Comparison of ENCODE assay signal across 24 cellular contexts in the genomic region with DNA sequence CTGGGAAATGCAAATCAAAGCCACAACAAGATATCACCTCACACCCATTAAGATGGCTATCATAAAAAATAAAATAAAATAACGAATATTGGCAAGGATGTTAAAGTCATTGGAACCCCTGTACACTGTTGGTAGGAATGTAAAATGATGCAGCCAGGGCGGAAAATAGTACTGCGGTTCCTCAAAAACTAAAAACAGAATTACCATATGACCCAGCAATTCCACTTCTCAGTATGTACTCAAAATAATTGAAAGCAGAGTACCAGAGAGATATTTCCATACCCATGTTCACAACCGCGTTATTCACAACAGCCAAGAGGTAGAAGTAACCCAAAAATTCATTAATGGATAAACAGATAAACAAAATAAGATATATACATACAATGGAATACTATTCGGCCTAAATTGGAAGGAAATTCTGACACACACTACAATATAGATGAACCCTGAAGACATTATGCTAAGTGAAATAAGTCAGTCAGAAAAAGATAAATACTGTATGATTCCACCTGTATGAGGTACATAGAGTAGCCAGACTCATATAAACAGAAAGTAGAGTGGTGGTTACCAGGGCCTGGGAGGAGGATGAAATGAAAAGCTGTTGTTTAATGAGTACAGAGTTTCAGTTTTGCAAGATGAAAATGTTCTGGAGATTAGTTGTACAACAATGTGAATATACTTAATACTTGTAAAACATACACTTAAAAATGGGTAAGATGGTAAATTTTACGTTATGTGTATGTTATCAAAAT.
DNase-seq lines count a peak whose midpoint lies in the region; ATAC-seq, FAIRE-seq and TF ChIP-seq lines count a peak whose summit lies in the region.
"Had no signal": no experiment of that assay in that cellular context is flagged by ENCODE, and none has a peak within 500 bp of the region (broad histone marks: within the 10 kb centered on the region; RNA-seq: fewer than 3 reads in every experiment).

No MANE protein-coding gene starts in this region.

- DNase-seq in activated naive CD4-positive, alpha-beta T cell treated with anti-CD3 and anti-CD28 coated beads, Interleukin-2, amount 50 U/mL, for 72 hours (ENCODE audit: low spot score in 2 of 2), result no peak
- no peak for DNase-seq in activated naive CD4-positive, alpha-beta T cell treated with anti-CD3 and anti-CD28 coated beads for 36 hours
- peak; percentile 52 for DNase-seq in MM.1S
- DNase-seq in small intestine, result no peak
- DNase-seq in mesothelial cell of epicardium (ENCODE audit: low spot score in 2 of 2, unreplicated experiment in 2 of 2), result no peak
- DNase-seq in left cardiac atrium, result no peak
- no peak for DNase-seq in LoVo (ENCODE audit: low spot score)
- DNase-seq: activated CD4-positive, alpha-beta T cell treated with anti-CD3 and anti-CD28 coated beads for 48 hours; amygdala; cortex of kidney; EL; endodermal cell; esophagus squamous epithelium; lower lobe of right lung; NCI-H1105; NCI-H2029; NCI-H2227 treated with DMSO at 0.1 percent for 48 hours; psoas muscle; stimulated activated CD4-positive, alpha-beta T cell treated with anti-CD3 and anti-CD28 coated beads, Interleukin-1b, Interleukin-23, amount 100 ng/mL, for 48 hours; stimulated activated naive CD4-positive, alpha-beta T cell treated with Interleukin-2 at 50 U/mL for 16 hours; tibial artery had no signal

- H3K9me3 Mint-ChIP-seq in activated naive CD4-positive, alpha-beta T cell treated with anti-CD3 and anti-CD28 coated beads, Interleukin-2, amount 50 U/mL, for 72 hours, result no peaks in the 10 kb centered on the region
- H3K9me3 Mint-ChIP-seq in activated naive CD4-positive, alpha-beta T cell treated with anti-CD3 and anti-CD28 coated beads for 36 hours, result no peaks in the 10 kb centered on the region
- H3K9me3 Mint-ChIP-seq in mesothelial cell of epicardium, result no peaks in the 10 kb centered on the region
- H3K9me3 Mint-ChIP-seq: endodermal cell had no signal

- no peak overlapping the region for H3K9ac ChIP-seq in MM.1S (ENCODE audit: low read length)

- peak; percentile 47 to 99 for ATAC-seq in activated naive CD4-positive, alpha-beta T cell treated with anti-CD3 and anti-CD28 coated beads, Interleukin-2, amount 50 U/mL, for 72 hours
- ATAC-seq in GM19455 (IDR thresholded peaks at IDR 0.05; ENCODE audit: unreplicated experiment) (peak; percentile 68), left cardiac atrium (no peak)
- ATAC-seq: lower lobe of right lung, psoas muscle had no signal

- H3K4me3 Mint-ChIP-seq in activated naive CD4-positive, alpha-beta T cell treated with anti-CD3 and anti-CD28 coated beads for 36 hours, result no peak overlapping the region
- no peak overlapping the region for H3K4me3 Mint-ChIP-seq in mesothelial cell of epicardium
- H3K4me3 Mint-ChIP-seq: endodermal cell had no signal

- no peaks in the 10 kb centered on the region for H3K36me3 ChIP-seq in MM.1S (replicated peaks; ENCODE audit: insufficient read depth, low read length)
- no peaks in the 10 kb centered on the region for H3K36me3 ChIP-seq in small intestine (ENCODE audit: control insufficient read depth in 2 of 2, insufficient read depth in 2 of 2, low read length in 2 of 2)
- H3K36me3 ChIP-seq: lower lobe of right lung, neutrophil had no signal

- H3K36me3 Mint-ChIP-seq in activated naive CD4-positive, alpha-beta T cell treated with anti-CD3 and anti-CD28 coated beads, Interleukin-2, amount 50 U/mL, for 72 hours, result peaks cover 4 to 6% of the 10 kb centered on the region in 2 donors
- peaks cover 7% of the 10 kb centered on the region for H3K36me3 Mint-ChIP-seq in activated naive CD4-positive, alpha-beta T cell treated with anti-CD3 and anti-CD28 coated beads for 36 hours (ENCODE audit: low read depth)
- peaks cover 9% of the 10 kb centered on the region for H3K36me3 Mint-ChIP-seq in mesothelial cell of epicardium

- H3K79me2 ChIP-seq in MM.1S (ENCODE audit: low read length), result no peaks in the 10 kb centered on the region

- H3K27ac ChIP-seq in MM.1S (ENCODE audit: low read length) (peak overlapping the region; percentile 25; the same call in 1 of the 2 replicates), small intestine (ENCODE audit: low read depth in 1 of 2, low read length in 1 of 2) (no peak overlapping the region)
- H3K27ac ChIP-seq: esophagus squamous epithelium, lower lobe of right lung, neutrophil, psoas muscle, tibial artery had no signal

- intact Hi-C loops in activated naive CD4-positive, alpha-beta T cell treated with anti-CD3 and anti-CD28 coated beads for 36 hours (cut with micrococcal nuclease), result no loop called here
- intact Hi-C loops in left cardiac atrium (cut with DNase I), result no loop called here

- peak overlapping the region in 1 of 2 donors; percentile 66 for H3K27ac Mint-ChIP-seq in activated naive CD4-positive, alpha-beta T cell treated with anti-CD3 and anti-CD28 coated beads, Interleukin-2, amount 50 U/mL, for 72 hours
- no peak overlapping the region for H3K27ac Mint-ChIP-seq in activated naive CD4-positive, alpha-beta T cell treated with anti-CD3 and anti-CD28 coated beads for 36 hours
- H3K27ac Mint-ChIP-seq in mesothelial cell of epicardium, result no peak overlapping the region
- H3K27ac Mint-ChIP-seq: endodermal cell had no signal

- H2AFZ ChIP-seq in MM.1S (ENCODE audit: low read length), result no peak overlapping the region

- H3F3A ChIP-seq in MM.1S (ENCODE audit: insufficient read depth, low read length), result peaks cover 6% of the 10 kb centered on the region; the same call in 1 of the 2 replicates

- H3K27me3 ChIP-seq in MM.1S (replicated peaks; ENCODE audit: insufficient read depth, low read length), result no peaks in the 10 kb centered on the region
- no peaks in the 10 kb centered on the region for H3K27me3 ChIP-seq in small intestine (ENCODE audit: control insufficient read depth in 2 of 2, insufficient read depth in 2 of 2, low read length in 2 of 2)
- H3K27me3 ChIP-seq: esophagus squamous epithelium, neutrophil, tibial artery had no signal

- no peaks in the 10 kb centered on the region for H3K9me2 ChIP-seq in MM.1S (replicated peaks; ENCODE audit: insufficient read depth, low read length)

- peaks cover 7% of the 10 kb centered on the region for H3K4me1 Mint-ChIP-seq in activated naive CD4-positive, alpha-beta T cell treated with anti-CD3 and anti-CD28 coated beads for 36 hours (ENCODE audit: low read depth)
- peaks cover 4% of the 10 kb centered on the region for H3K4me1 Mint-ChIP-seq in mesothelial cell of epicardium
- H3K4me1 Mint-ChIP-seq: endodermal cell had no signal

- H3K4me3 ChIP-seq in MM.1S (ENCODE audit: low read length), result no peak overlapping the region
- H3K4me3 ChIP-seq in small intestine (ENCODE audit: low read depth in 1 of 2, low read length in 2 of 2), result no peak overlapping the region
- H3K4me3 ChIP-seq: esophagus squamous epithelium, lower lobe of right lung, psoas muscle, tibial artery had no signal

- TF ChIP-seq CTCF in MM.1S (IDR thresholded peaks at IDR 0.05; ENCODE audit: low read length) (no peak), mesothelial cell of epicardium (IDR thresholded peaks at IDR 0.05; ENCODE audit: unreplicated experiment) (no peak)

- peaks cover 8% of the 10 kb centered on the region for H3K4me1 ChIP-seq in MM.1S (ENCODE audit: low read length)
- no peaks in the 10 kb centered on the region for H3K4me1 ChIP-seq in small intestine (ENCODE audit: control insufficient read depth in 2 of 2, insufficient read depth in 1 of 2, low read depth in 1 of 2, low read length in 1 of 2)
- H3K4me1 ChIP-seq: esophagus squamous epithelium, lower lobe of right lung, psoas muscle, tibial artery had no signal

- CTCF ChIA-PET in activated naive CD4-positive, alpha-beta T cell treated with anti-CD3 and anti-CD28 coated beads for 36 hours (lab: Charles Lee), result interaction anchor here (0.6 to 1.3 kb wide), 4 partner anchors 24 to 1662 kb away, joined by 3 to 5 read pairs (median 3); no protein-coding TSS in a partner anchor

- no peaks in the 10 kb centered on the region for H3K9me3 ChIP-seq in MM.1S (replicated peaks; ENCODE audit: insufficient read depth, low read length)
- H3K9me3 ChIP-seq in small intestine (ENCODE audit: control insufficient read depth, low read depth), result no peaks in the 10 kb centered on the region
- H3K9me3 ChIP-seq: esophagus squamous epithelium, lower lobe of right lung, neutrophil, psoas muscle, tibial artery had no signal

- no peaks in the 10 kb centered on the region for H3K27me3 Mint-ChIP-seq in activated naive CD4-positive, alpha-beta T cell treated with anti-CD3 and anti-CD28 coated beads for 36 hours (ENCODE audit: low read depth)
- H3K27me3 Mint-ChIP-seq in mesothelial cell of epicardium (ENCODE audit: low read depth), result no peaks in the 10 kb centered on the region

- 82 to 89% (median 89%) methylated on average over 7 of the region's 7 CpGs for WGBS in small intestine, 3 donors

- H3K4me2 ChIP-seq in MM.1S (ENCODE audit: low read depth, low read length), result 0 out of 2 replicates have a peak overlapping the region, but pooled peaks have one; percentile 6

- FAIRE-seq in small intestine (lab: Jason Lieb, UNC), result peak; percentile 44
- FAIRE-seq: keratinocyte had no signal

- no peaks in the 10 kb centered on the region for H4K20me1 ChIP-seq in MM.1S (ENCODE audit: insufficient read depth, low read length)

Comparison
In these comparisons a context has a peak if more than half of its experiments do, and no peak if none do; other contexts are left out.
1. ATAC-seq: peak in activated naive CD4-positive, alpha-beta T cell treated with anti-CD3 and anti-CD28 coated beads, Interleukin-2, amount 50 U/mL, for 72 hours (2 of 2) and GM19455 (single experiment); none in left cardiac atrium (0 of 2).